1 cellular context compared by ENCODE assay signal in genomic region chr5:171762841-171763408, GRCh38.
TF ChIP-seq lines count a peak whose summit lies in the region.

No MANE protein-coding gene starts in this region.

TF ChIP-seq in HCT116, 20 proteins besides CTCF, POLR2A, EP300 and RAD21 (continued from another document):
- TF ChIP-seq ZBTB33 (IDR thresholded peaks at IDR 0.05; ENCODE audit: extremely low read depth, insufficient replicate concordance, low read length), result no peak
- no peak for TF ChIP-seq ZFX (IDR thresholded peaks at IDR 0.05)
- no peak for TF ChIP-seq SIN3A (IDR thresholded peaks at IDR 0.05; ENCODE audit: low read depth)
- no peak for TF ChIP-seq ATF3 (IDR thresholded peaks at IDR 0.05)
- TF ChIP-seq CEBPB (IDR thresholded peaks at IDR 0.05; ENCODE audit: low read depth), result no peak
- no peak for TF ChIP-seq ZNF274 (IDR thresholded peaks at IDR 0.05; ENCODE audit: low read depth, low read length)
- TF ChIP-seq EGR1 (IDR thresholded peaks at IDR 0.05; ENCODE audit: low read depth), result no peak
- no peak for TF ChIP-seq TCF7L2 (IDR thresholded peaks at IDR 0.05; ENCODE audit: borderline replicate concordance, extremely low read depth, insufficient read depth, insufficient read length)
- TF ChIP-seq MAX (IDR thresholded peaks at IDR 0.05), result no peak
TF ChIP-seq in HCT116: peak in this region for 0.
